In the genomic region with DNA sequence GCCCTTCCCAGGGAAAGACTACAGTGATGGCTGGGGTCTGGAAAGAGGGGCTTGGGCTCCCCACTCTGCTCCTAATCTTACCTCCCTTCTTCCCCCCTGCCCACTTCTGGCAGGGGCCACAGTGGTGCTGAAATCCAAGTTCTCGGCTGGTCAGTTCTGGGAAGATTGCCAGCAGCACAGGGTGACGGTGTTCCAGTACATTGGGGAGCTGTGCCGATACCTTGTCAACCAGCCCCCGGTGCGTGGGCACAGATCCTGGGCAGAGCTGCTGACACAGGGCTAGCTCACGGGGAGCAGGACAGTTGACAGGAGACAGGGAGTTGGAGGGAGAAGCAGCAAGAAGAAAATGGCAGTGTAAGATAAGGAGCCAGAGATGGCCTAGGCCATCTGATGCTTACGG, we compare ENCODE assay signal across 14 cellular contexts. TPM values are rescaled to one million over a fixed set of nuclear protein-coding genes. Genes with fewer than 3 reads are reported as not detected.
A peak's percentile ranks its signal among the peaks of the same experiment; 100 is the strongest.
DNase-seq lines count a peak whose midpoint lies in the region; ATAC-seq and TF ChIP-seq lines count a peak whose summit lies in the region.
"Had no signal": no experiment of that assay in that cellular context is flagged by ENCODE, and none has a peak within 500 bp of the region (broad histone marks: within the 10 kb centered on the region; RNA-seq: fewer than 3 reads in every experiment).

No MANE protein-coding gene starts in this region.

- DNase-seq in right cardiac atrium: peak in 2 of 3 donors; percentile 56 to 78
- no peak for DNase-seq in left ventricle myocardium superior
- DNase-seq in nephron progenitor cell: no peak
- DNase-seq in upper lobe of right lung: peak; percentile 81
- DNase-seq in NOMO-1 treated with DMSO at 0.1 percent for 48 hours (lab: John Stamatoyannopoulos, UW; ENCODE audit: unreplicated experiment): no peak
- no peak for DNase-seq in NK-92 (lab: John Stamatoyannopoulos, UW; ENCODE audit: unreplicated experiment)
- DNase-seq: activated CD4-positive, alpha-beta T cell treated with anti-CD3 and anti-CD28 coated beads, Interleukin-2, amount 50 U/mL, for 48 hours; activated naive CD4-positive, alpha-beta T cell; DMS79 treated with DMSO at 0.1 percent for 48 hours; naive thymus-derived CD8-positive, alpha-beta T cell; NCI-H1105 treated with DMSO at 0.1 percent for 48 hours; NCI-H446 had no signal

- no peaks in the 10 kb centered on the region for H3K27me3 Mint-ChIP-seq in dendritic cell treated with granulocyte-macrophage colony-stimulating factor and Interleukin-4, amounts not matched to agents 40 ng/mL and 50 ng/mL, for 4 days
- H3K27me3 Mint-ChIP-seq in nephron progenitor cell (ENCODE audit: low read depth, poor library complexity): no peaks in the 10 kb centered on the region
- H3K27me3 Mint-ChIP-seq: naive thymus-derived CD8-positive, alpha-beta T cell had no signal

- WGBS in right cardiac atrium: 39% methylated on average over 7 of the region's 7 CpGs

- H3K27ac ChIP-seq in right cardiac atrium (ENCODE audit: low read length): no peak overlapping the region
- H3K27ac ChIP-seq in upper lobe of right lung: no peak overlapping the region

- ATAC-seq in right cardiac atrium: no peak
- no peak for ATAC-seq in left ventricle myocardium superior
- no peak for ATAC-seq in upper lobe of right lung
- no peak for ATAC-seq in HG02870 (IDR thresholded peaks at IDR 0.05; ENCODE audit: unreplicated experiment)
- ATAC-seq: naive thymus-derived CD8-positive, alpha-beta T cell had no signal

- H3K27ac Mint-ChIP-seq in dendritic cell treated with granulocyte-macrophage colony-stimulating factor and Interleukin-4, amounts not matched to agents 40 ng/mL and 50 ng/mL, for 4 days: peak overlapping the region; percentile 83
- no peak overlapping the region for H3K27ac Mint-ChIP-seq in nephron progenitor cell

- peaks cover 87% of the 10 kb centered on the region for H3K4me1 Mint-ChIP-seq in dendritic cell treated with granulocyte-macrophage colony-stimulating factor and Interleukin-4, amounts not matched to agents 40 ng/mL and 50 ng/mL, for 4 days (ENCODE audit: low read depth)
- peaks cover 47% of the 10 kb centered on the region for H3K4me1 Mint-ChIP-seq in nephron progenitor cell

- no peaks in the 10 kb centered on the region for H3K9me3 ChIP-seq in right cardiac atrium (ENCODE audit: control insufficient read depth, low read length)
- H3K9me3 ChIP-seq in upper lobe of right lung: no peaks in the 10 kb centered on the region

- TF ChIP-seq CTCF in nephron progenitor cell (IDR thresholded peaks at IDR 0.05) (no peak), upper lobe of right lung (IDR thresholded peaks at IDR 0.05) (no peak)

- peaks cover 69% of the 10 kb centered on the region for H3K36me3 Mint-ChIP-seq in dendritic cell treated with granulocyte-macrophage colony-stimulating factor and Interleukin-4, amounts not matched to agents 40 ng/mL and 50 ng/mL, for 4 days (ENCODE audit: low read depth)
- peaks cover 16% of the 10 kb centered on the region for H3K36me3 Mint-ChIP-seq in nephron progenitor cell (ENCODE audit: low read depth)

- intact Hi-C loops in right cardiac atrium (cut with DNase I): loop anchor here in 1 of 4 donors (10.0 kb wide), 1 partner anchor 263 kb away; no protein-coding TSS in a partner anchor
- intact Hi-C loops in left ventricle myocardium superior (cut with micrococcal nuclease): no loop called here
- intact Hi-C loops in dendritic cell treated with granulocyte-macrophage colony-stimulating factor and Interleukin-4, amounts not matched to agents 40 ng/mL and 50 ng/mL, for 4 days (cut with micrococcal nuclease): no loop called here
- intact Hi-C loops in upper lobe of right lung (cut with DNase I): no loop called here

- H3K9me3 Mint-ChIP-seq in dendritic cell treated with granulocyte-macrophage colony-stimulating factor and Interleukin-4, amounts not matched to agents 40 ng/mL and 50 ng/mL, for 4 days: no peaks in the 10 kb centered on the region
- no peaks in the 10 kb centered on the region for H3K9me3 Mint-ChIP-seq in nephron progenitor cell
- H3K9me3 Mint-ChIP-seq: naive thymus-derived CD8-positive, alpha-beta T cell had no signal

- H3K4me3 Mint-ChIP-seq in dendritic cell treated with granulocyte-macrophage colony-stimulating factor and Interleukin-4, amounts not matched to agents 40 ng/mL and 50 ng/mL, for 4 days: peak overlapping the region; percentile 84
- peak overlapping the region; percentile 58 for H3K4me3 Mint-ChIP-seq in nephron progenitor cell

- H3K27me3 ChIP-seq in right cardiac atrium (ENCODE audit: control insufficient read depth, insufficient read depth) (no peaks in the 10 kb centered on the region), upper lobe of right lung (no peaks in the 10 kb centered on the region)

- H3K4me1 ChIP-seq in right cardiac atrium (ENCODE audit: control insufficient read depth, insufficient read depth, low read length) (peaks cover 17% of the 10 kb centered on the region), upper lobe of right lung (peaks cover 51% of the 10 kb centered on the region)

- peaks cover 10% of the 10 kb centered on the region for H3K36me3 ChIP-seq in upper lobe of right lung

- H3K4me3 ChIP-seq in right cardiac atrium (ENCODE audit: low read length) (no peak overlapping the region), upper lobe of right lung (peak overlapping the region; percentile 92)

RNA-seq across cellular contexts. Expression of gene SLC27A3, which starts 2.4 kb away (rescaled TPM):
- total RNA-seq in right cardiac atrium (10 to 100 TPM; 16.9 to 22.0 (median 20.1) TPM), left ventricle myocardium superior (9.8 TPM), upper lobe of right lung (105 TPM)
- 26.5 TPM for polyA plus RNA-seq in right cardiac atrium

RNA-seq across cellular contexts. Expression of gene INTS3, which starts 49.8 kb away (rescaled TPM):
- total RNA-seq in right cardiac atrium (10 to 100 TPM; 30.6 to 41.8 (median 33.7) TPM), left ventricle myocardium superior (35.5 TPM), upper lobe of right lung (72.3 TPM)
- polyA plus RNA-seq in right cardiac atrium: 26.4 TPM

Comparison
In these comparisons a context has a peak if more than half of its experiments do, and no peak if none do; other contexts are left out.
1. DNase-seq: peak in right cardiac atrium (2 of 3) and upper lobe of right lung (single experiment); none in left ventricle myocardium superior (single experiment), nephron progenitor cell (single experiment), NOMO-1 treated with DMSO at 0.1 percent for 48 hours (single experiment) and NK-92 (single experiment).